ENCODE assay signal across 7 cellular contexts in the genomic region with DNA sequence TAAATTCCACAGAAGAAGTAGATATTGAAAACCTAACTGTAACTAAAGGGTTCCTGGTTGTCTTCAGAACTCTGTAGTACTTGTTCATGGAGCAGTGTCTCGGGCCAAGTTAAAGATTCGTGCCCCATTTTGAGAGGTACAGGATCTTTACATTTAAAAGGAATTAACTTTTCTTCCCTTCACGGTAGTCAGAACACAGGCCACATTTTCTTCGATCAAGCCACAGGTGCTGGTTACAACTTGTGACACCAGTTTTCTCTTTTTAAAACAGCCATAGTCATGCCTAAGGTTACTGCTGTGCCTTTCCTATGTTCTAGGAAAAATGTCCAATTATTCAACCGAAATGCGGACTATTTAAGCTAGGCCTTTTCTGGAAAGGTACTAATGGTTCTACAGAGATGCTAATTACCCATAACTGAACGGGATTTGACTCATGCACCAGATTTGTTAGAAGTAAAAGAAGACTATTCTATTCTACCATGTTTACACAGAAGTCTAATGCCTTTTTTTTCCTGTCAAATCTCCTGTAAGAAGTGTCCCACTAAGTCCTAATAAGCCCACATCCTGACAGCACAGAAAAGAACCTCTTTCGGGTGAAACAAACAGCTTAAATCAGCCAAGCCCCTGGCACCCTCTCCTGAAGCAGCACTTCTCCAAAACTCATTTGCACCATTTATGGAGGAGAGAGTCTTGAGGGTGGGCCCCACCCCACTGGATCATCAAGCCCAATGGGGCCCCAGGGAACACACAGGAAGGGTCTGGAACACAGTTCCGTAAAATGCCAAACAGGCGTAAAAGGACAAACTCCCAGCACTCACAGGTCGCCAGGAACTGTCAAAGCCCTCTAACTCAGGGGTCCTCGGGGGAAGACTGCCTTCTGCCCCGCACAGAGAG. TPM values are rescaled to one million over a fixed set of nuclear protein-coding genes. Genes with fewer than 3 reads are reported as not detected.
A peak's percentile ranks its signal among the peaks of the same experiment; 100 is the strongest.
DNase-seq lines count a peak whose midpoint lies in the region; ATAC-seq and TF ChIP-seq lines count a peak whose summit lies in the region.

No MANE protein-coding gene starts in this region.

- H3K36me3 ChIP-seq in iPS-18a (ENCODE audit: control insufficient read depth, low read depth, low read length) (no peaks in the 10 kb centered on the region), stomach (no peaks in the 10 kb centered on the region)

- H3K27ac ChIP-seq in iPS-18a (ENCODE audit: low read length), result no peak overlapping the region
- H3K27ac ChIP-seq in stomach, result peak overlapping the region; percentile 83 to 96 (median 91)

- H3K4me1 Mint-ChIP-seq in activated CD8-positive, alpha-beta T cell treated with anti-CD3 and anti-CD28 coated beads, Interleukin-2, amount 10 ng/mL, durations not matched to agents 7 days and 5 days (ENCODE audit: low read depth), result peaks cover 74% of the 10 kb centered on the region

- no peak for ATAC-seq in activated CD8-positive, alpha-beta T cell treated with anti-CD3 and anti-CD28 coated beads, Interleukin-2, amount 10 ng/mL, durations not matched to agents 7 days and 5 days
- ATAC-seq in HG03342 (IDR thresholded peaks at IDR 0.05; ENCODE audit: unreplicated experiment) (no peak), HG03039 (IDR thresholded peaks at IDR 0.05; ENCODE audit: unreplicated experiment) (no peak)

- 13 to 24% (median 18%) methylated on average over 13 of the region's 13 CpGs for WGBS in stomach, 5 donors

- CTCF ChIA-PET in activated CD8-positive, alpha-beta T cell treated with anti-CD3 and anti-CD28 coated beads, Interleukin-2, amount 10 ng/mL, durations not matched to agents 7 days and 5 days (lab: Charles Lee), result interaction anchor here (0.9 to 1.3 kb wide), 2 partner anchors 8 to 121 kb away, joined by 3 to 4 read pairs; no protein-coding TSS in a partner anchor

- no peaks in the 10 kb centered on the region for H3K36me3 Mint-ChIP-seq in activated CD8-positive, alpha-beta T cell treated with anti-CD3 and anti-CD28 coated beads, Interleukin-2, amount 10 ng/mL, durations not matched to agents 7 days and 5 days (ENCODE audit: low read depth)

- H3K4me1 ChIP-seq in iPS-18a (ENCODE audit: control insufficient read depth, low read depth, low read length) (peaks cover 68% of the 10 kb centered on the region), stomach (peaks cover 38 to 62% (median 57%) of the 10 kb centered on the region in 4 donors)

- H3K9me3 Mint-ChIP-seq in activated CD8-positive, alpha-beta T cell treated with anti-CD3 and anti-CD28 coated beads, Interleukin-2, amount 10 ng/mL, durations not matched to agents 7 days and 5 days (ENCODE audit: insufficient read depth), result no peaks in the 10 kb centered on the region

- TF ChIP-seq EP300 in stomach (IDR thresholded peaks at IDR 0.05), result no peak

- TF ChIP-seq POLR2A in stomach (IDR thresholded peaks at IDR 0.05), result no peak

- H3K4me3 Mint-ChIP-seq in activated CD8-positive, alpha-beta T cell treated with anti-CD3 and anti-CD28 coated beads, Interleukin-2, amount 10 ng/mL, durations not matched to agents 7 days and 5 days, result peak overlapping the region; percentile 83

- peak overlapping the region; percentile 15 for H3K9ac ChIP-seq in iPS-18a (ENCODE audit: low read length)

- DNase-seq in HCEC 1CT, result peak; percentile 13
- no peak for DNase-seq in activated CD8-positive, alpha-beta T cell treated with anti-CD3 and anti-CD28 coated beads, Interleukin-2, amount 10 ng/mL, durations not matched to agents 7 days and 5 days
- no peak for DNase-seq in stomach
- no peak for DNase-seq in HK-2 (ENCODE audit: unreplicated experiment)

- POLR2A ChIA-PET in activated CD8-positive, alpha-beta T cell treated with anti-CD3 and anti-CD28 coated beads, Interleukin-2, amount 10 ng/mL, durations not matched to agents 7 days and 5 days (lab: Charles Lee), result interaction anchor here (0.9 to 1.1 kb wide), 2 partner anchors 9 to 28 kb away, joined by 3 to 5 read pairs; no protein-coding TSS in a partner anchor

- H3K27me3 Mint-ChIP-seq in activated CD8-positive, alpha-beta T cell treated with anti-CD3 and anti-CD28 coated beads, Interleukin-2, amount 10 ng/mL, durations not matched to agents 7 days and 5 days (ENCODE audit: low read depth), result peaks cover 21% of the 10 kb centered on the region

- H3K27ac Mint-ChIP-seq in activated CD8-positive, alpha-beta T cell treated with anti-CD3 and anti-CD28 coated beads, Interleukin-2, amount 10 ng/mL, durations not matched to agents 7 days and 5 days, result peak overlapping the region; percentile 79

- H3K4me3 ChIP-seq in iPS-18a (ENCODE audit: low read length) (peak overlapping the region; percentile 82), stomach (peak overlapping the region; percentile 76 to 98 (median 94))

- H3K9me3 ChIP-seq in iPS-18a (ENCODE audit: control insufficient read depth, low read depth, low read length) (no peaks in the 10 kb centered on the region), stomach (no peaks in the 10 kb centered on the region)

- H3K27me3 ChIP-seq in iPS-18a (ENCODE audit: control insufficient read depth, insufficient read depth, low read length), result peaks cover 5% of the 10 kb centered on the region
- no peaks in the 10 kb centered on the region for H3K27me3 ChIP-seq in stomach

- no peak for TF ChIP-seq CTCF in stomach (IDR thresholded peaks at IDR 0.05)

- intact Hi-C loops in stomach (cut with DNase I; ENCODE audit: low total_unique reads), result no loop called here

RNA-seq across cellular contexts. Expression of gene LRIG1, which starts 1.9 kb away (rescaled TPM):
- 10 to 100 TPM; 14.7 to 17.1 TPM for total RNA-seq in activated CD8-positive, alpha-beta T cell treated with anti-CD3 and anti-CD28 coated beads, Interleukin-2, amount 10 ng/mL, durations not matched to agents 7 days and 5 days
- total RNA-seq in stomach, result 100 to 1,000 TPM in 3 of 5 donors, 10 to 100 TPM in 2; 85.8 to 278 (median 101) TPM
- polyA plus RNA-seq in stomach, result 10 to 100 TPM; 20.2 to 31.5 (median 21.2) TPM

Comparison
In these comparisons a context has a peak if more than half of its experiments do, and no peak if none do; other contexts are left out.
1. RNA of gene LRIG1, which starts 1.9 kb away (total RNA-seq): 85.8 to 278 TPM in stomach; 14.7 to 17.1 TPM in activated CD8-positive, alpha-beta T cell treated with anti-CD3 and anti-CD28 coated beads, Interleukin-2, amount 10 ng/mL, durations not matched to agents 7 days and 5 days; every median in the first group is over 4 times any median in the second.